ENCODE assay signal across 13 cellular contexts in the genomic region with DNA sequence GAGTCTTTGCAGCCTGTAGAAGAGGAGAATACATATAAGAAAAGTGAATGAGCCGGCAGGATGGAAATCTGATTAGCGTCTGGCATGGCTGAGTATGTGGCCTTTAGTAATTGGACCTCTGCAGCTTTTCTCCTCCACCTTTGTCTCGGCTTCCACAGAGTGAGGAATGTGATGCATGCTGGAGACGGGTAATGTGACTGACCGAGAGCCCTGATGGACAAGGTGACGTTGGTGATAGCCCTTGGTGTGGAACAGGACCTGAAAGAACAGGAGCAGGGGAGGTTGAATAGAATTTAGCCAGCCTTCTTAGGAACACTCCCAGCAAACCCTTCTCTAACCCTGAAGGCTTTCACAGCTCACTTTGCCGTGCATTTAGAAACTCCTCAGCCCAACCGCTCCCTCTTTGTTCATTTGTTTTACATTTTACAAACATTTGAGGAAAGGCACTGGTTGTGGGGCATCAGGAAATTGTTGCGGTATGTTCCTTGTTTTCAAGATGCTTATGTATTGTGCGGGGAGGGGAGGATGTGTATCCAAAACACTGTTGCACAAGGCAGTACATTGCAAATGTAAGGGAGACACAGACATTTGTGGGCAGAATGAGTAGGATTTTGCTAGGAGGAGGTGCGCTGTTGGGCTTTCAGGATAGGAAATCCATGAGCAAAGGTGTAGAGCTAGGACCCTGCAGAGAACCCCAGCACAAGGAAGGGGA. TPM values are rescaled to one million over a fixed set of nuclear protein-coding genes. Genes with fewer than 3 reads are reported as not detected.
DNase-seq lines count a peak whose midpoint lies in the region; ATAC-seq and TF ChIP-seq lines count a peak whose summit lies in the region.
"Had no signal": no experiment of that assay in that cellular context is flagged by ENCODE, and none has a peak within 500 bp of the region (broad histone marks: within the 10 kb centered on the region; RNA-seq: fewer than 3 reads in every experiment).

No MANE protein-coding gene starts in this region.

- intact Hi-C loops in activated CD4-positive, alpha-beta T cell treated with anti-CD3 and anti-CD28 coated beads, Interleukin-2, amount 10 ng/mL, durations not matched to agents 24 days and 14 days (cut with micrococcal nuclease): no loop called here
- intact Hi-C loops in colonic mucosa (cut with DNase I): no loop called here

- H3K36me3 Mint-ChIP-seq in activated CD4-positive, alpha-beta T cell treated with anti-CD3 and anti-CD28 coated beads, Interleukin-2, amount 10 ng/mL, durations not matched to agents 24 days and 14 days (ENCODE audit: low read depth): peaks cover 59% of the 10 kb centered on the region
- H3K36me3 Mint-ChIP-seq in T-helper 17 cell (ENCODE audit: low read depth): peaks cover 2% of the 10 kb centered on the region
- peaks cover 22% of the 10 kb centered on the region for H3K36me3 Mint-ChIP-seq in endodermal cell (ENCODE audit: low read depth)
- H3K36me3 Mint-ChIP-seq in osteocyte (ENCODE audit: unreplicated experiment): peaks cover 17% of the 10 kb centered on the region

- H3K4me3 ChIP-seq in endodermal cell (ENCODE audit: low read length) (peak overlapping the region; percentile 47), colonic mucosa (no peak overlapping the region)

- H3K9me3 Mint-ChIP-seq in activated CD4-positive, alpha-beta T cell treated with anti-CD3 and anti-CD28 coated beads, Interleukin-2, amount 10 ng/mL, durations not matched to agents 24 days and 14 days: no peaks in the 10 kb centered on the region
- H3K9me3 Mint-ChIP-seq in endodermal cell: no peaks in the 10 kb centered on the region
- H3K9me3 Mint-ChIP-seq in osteocyte (ENCODE audit: unreplicated experiment): no peaks in the 10 kb centered on the region

- peaks cover 62% of the 10 kb centered on the region for H3K4me1 Mint-ChIP-seq in activated CD4-positive, alpha-beta T cell treated with anti-CD3 and anti-CD28 coated beads, Interleukin-2, amount 10 ng/mL, durations not matched to agents 24 days and 14 days
- H3K4me1 Mint-ChIP-seq in T-helper 17 cell (peaks cover 60% of the 10 kb centered on the region), endodermal cell (peaks cover 59% of the 10 kb centered on the region), osteocyte (ENCODE audit: unreplicated experiment) (peaks cover 64% of the 10 kb centered on the region)

- H3K9me3 ChIP-seq in T-helper 17 cell (ENCODE audit: control insufficient read depth, low read length, poor library complexity, severe bottlenecking) (no peaks in the 10 kb centered on the region), endodermal cell (ENCODE audit: control insufficient read depth, low read length) (no peaks in the 10 kb centered on the region), colonic mucosa (no peaks in the 10 kb centered on the region)

- H3K27ac ChIP-seq in endodermal cell (ENCODE audit: low read depth, low read length): peak overlapping the region; percentile 62
- no peak overlapping the region for H3K27ac ChIP-seq in colonic mucosa
- H3K27ac ChIP-seq: WERI-Rb-1 had no signal

- peak overlapping the region; percentile 70 for H3K9ac ChIP-seq in endodermal cell (ENCODE audit: extremely low read depth, low read length, poor library complexity, severe bottlenecking)
- H3K9ac ChIP-seq in colonic mucosa (ENCODE audit: low read depth in 2 of 2, low read length in 2 of 2): no peak overlapping the region

- H3K27me3 ChIP-seq in endodermal cell (ENCODE audit: control insufficient read depth, insufficient read depth, low read length, poor library complexity, severe bottlenecking) (no peaks in the 10 kb centered on the region), colonic mucosa (no peaks in the 10 kb centered on the region)

- 47 to 53% methylated on average over 9 to 11 of the region's 11 CpGs for WGBS in endodermal cell (ENCODE audit: insufficient coverage in 1 of 2, insufficient read length in 1 of 2), 2 experiments

- no peaks in the 10 kb centered on the region for H3K27me3 Mint-ChIP-seq in activated CD4-positive, alpha-beta T cell treated with anti-CD3 and anti-CD28 coated beads, Interleukin-2, amount 10 ng/mL, durations not matched to agents 24 days and 14 days
- H3K27me3 Mint-ChIP-seq in T-helper 17 cell (no peaks in the 10 kb centered on the region), endodermal cell (ENCODE audit: insufficient read depth) (no peaks in the 10 kb centered on the region), osteocyte (ENCODE audit: unreplicated experiment) (no peaks in the 10 kb centered on the region)

- H3K36me3 ChIP-seq in endodermal cell (ENCODE audit: control insufficient read depth, insufficient read depth, low read length) (peaks cover 46% of the 10 kb centered on the region), colonic mucosa (peaks cover 11% of the 10 kb centered on the region)

- H3K4me1 ChIP-seq in endodermal cell (ENCODE audit: control insufficient read depth, insufficient read depth, low read length): peaks cover 20% of the 10 kb centered on the region
- peaks cover 9% of the 10 kb centered on the region for H3K4me1 ChIP-seq in colonic mucosa

- ATAC-seq in T-helper 17 cell: no peak

- H3K4me3 Mint-ChIP-seq in activated CD4-positive, alpha-beta T cell treated with anti-CD3 and anti-CD28 coated beads, Interleukin-2, amount 10 ng/mL, durations not matched to agents 24 days and 14 days: no peak overlapping the region
- H3K4me3 Mint-ChIP-seq in T-helper 17 cell (no peak overlapping the region), endodermal cell (no peak overlapping the region), osteocyte (ENCODE audit: unreplicated experiment) (no peak overlapping the region)

- TF ChIP-seq CTCF in endodermal cell (conservative IDR thresholded peaks at IDR 0.05) (no peak), osteocyte (IDR thresholded peaks at IDR 0.05) (no peak), colonic mucosa (IDR thresholded peaks at IDR 0.05) (no peak)

- H3K27ac Mint-ChIP-seq in activated CD4-positive, alpha-beta T cell treated with anti-CD3 and anti-CD28 coated beads, Interleukin-2, amount 10 ng/mL, durations not matched to agents 24 days and 14 days: peak overlapping the region; percentile 55
- H3K27ac Mint-ChIP-seq in T-helper 17 cell: peak overlapping the region; percentile 81
- H3K27ac Mint-ChIP-seq in endodermal cell: peak overlapping the region; percentile 88
- peak overlapping the region; percentile 41 for H3K27ac Mint-ChIP-seq in osteocyte (ENCODE audit: unreplicated experiment)

- no peak for DNase-seq in activated CD4-positive, alpha-beta T cell treated with anti-CD3 and anti-CD28 coated beads, Interleukin-2, amount 10 ng/mL, durations not matched to agents 24 days and 14 days
- DNase-seq in activated CD4-positive, alpha-beta T cell treated with anti-CD3 and anti-CD28 coated beads for 48 hours: no peak
- DNase-seq in T-helper 17 cell: no peak
- DNase-seq in endodermal cell: peak; percentile 87
- no peak for DNase-seq in osteocyte (ENCODE audit: extremely low spot score, unreplicated experiment)
- DNase-seq in colonic mucosa: no peak
- no peak for DNase-seq in SIG-M5 treated with dmso at 0.1 percent for 504 hours (lab: John Stamatoyannopoulos, UW; ENCODE audit: unreplicated experiment)
- DNase-seq in HPDE6-E6E7 (ENCODE audit: extremely low spot score): no peak
- DNase-seq: EL; NCI-H748 treated with DMSO at 0.1 percent for 48 hours; occipital lobe; stimulated activated CD4-positive, alpha-beta T cell treated with anti-CD3 and anti-CD28 coated beads, Interleukin-4, amount 100 ng/mL, for 4 hours; WERI-Rb-1 had no signal

RNA-seq across cellular contexts. Expression of a gene that starts 6.9 kb away (rescaled TPM):
- 102 and 103 TPM in 2 replicates for total RNA-seq in activated CD4-positive, alpha-beta T cell treated with anti-CD3 and anti-CD28 coated beads, Interleukin-2, amount 10 ng/mL, durations not matched to agents 24 days and 14 days
- total RNA-seq in T-helper 17 cell (100 to 1,000 TPM; 220 to 235 TPM), endodermal cell (10 to 100 TPM; 79.0 to 86.1 TPM), osteocyte (67.4 and 68.8 TPM in 2 replicates), colonic mucosa (10 to 100 TPM; 64.6 to 65.6 TPM)
- 50.9 TPM for polyA plus RNA-seq in endodermal cell (2013, experiment 1 of 2)
- 49.5 TPM for polyA plus RNA-seq in endodermal cell (2013, experiment 2 of 2)

RNA-seq across cellular contexts. Expression of a gene that starts 11.9 kb away (rescaled TPM):
- total RNA-seq in activated CD4-positive, alpha-beta T cell treated with anti-CD3 and anti-CD28 coated beads, Interleukin-2, amount 10 ng/mL, durations not matched to agents 24 days and 14 days: 90.4 and 93.8 TPM in 2 replicates
- total RNA-seq in T-helper 17 cell: 100 to 1,000 TPM; 132 to 157 TPM
- 10 to 100 TPM; 21.2 to 26.7 TPM for total RNA-seq in endodermal cell
- 35.3 TPM for polyA plus RNA-seq in endodermal cell (2013, experiment 1 of 2)
- 33.0 TPM for polyA plus RNA-seq in endodermal cell (2013, experiment 2 of 2)
- 78.6 and 85.5 TPM in 2 replicates for total RNA-seq in osteocyte
- total RNA-seq in colonic mucosa: 100 to 1,000 TPM in 1 of 2 donors, 10 to 100 TPM in 1; 52.4 to 108 TPM

RNA-seq across cellular contexts. Expression of a gene that starts 30.9 kb away (rescaled TPM):
- total RNA-seq in activated CD4-positive, alpha-beta T cell treated with anti-CD3 and anti-CD28 coated beads, Interleukin-2, amount 10 ng/mL, durations not matched to agents 24 days and 14 days: 169 and 172 TPM in 2 replicates
- 10 to 100 TPM; 56.3 to 63.5 TPM for total RNA-seq in T-helper 17 cell
- total RNA-seq in endodermal cell: 100 to 1,000 TPM; 114 to 119 TPM
- polyA plus RNA-seq in endodermal cell (2013, experiment 1 of 2): 88.4 TPM
- polyA plus RNA-seq in endodermal cell (2013, experiment 2 of 2): 72.7 TPM
- total RNA-seq in osteocyte: 60.7 and 61.0 TPM in 2 replicates
- 100 to 1,000 TPM in 1 of 2 donors, 10 to 100 TPM in 1; 97.1 to 149 TPM for total RNA-seq in colonic mucosa

RNA-seq across cellular contexts. Expression of a gene that starts 43.1 kb away (rescaled TPM):
- total RNA-seq in activated CD4-positive, alpha-beta T cell treated with anti-CD3 and anti-CD28 coated beads, Interleukin-2, amount 10 ng/mL, durations not matched to agents 24 days and 14 days: 124 and 128 TPM in 2 replicates
- total RNA-seq in T-helper 17 cell: 100 to 1,000 TPM; 426 to 485 TPM
- total RNA-seq in endodermal cell: 10 to 100 TPM; 23.0 to 32.4 TPM
- polyA plus RNA-seq in endodermal cell (2013, experiment 1 of 2): 66.3 TPM
- polyA plus RNA-seq in endodermal cell (2013, experiment 2 of 2): 71.5 TPM
- 148 and 151 TPM in 2 replicates for total RNA-seq in osteocyte
- total RNA-seq in colonic mucosa: 100 to 1,000 TPM; 106 to 123 TPM

RNA-seq across cellular contexts. Expression of a gene that starts 56.2 kb away (rescaled TPM):
- total RNA-seq in activated CD4-positive, alpha-beta T cell treated with anti-CD3 and anti-CD28 coated beads, Interleukin-2, amount 10 ng/mL, durations not matched to agents 24 days and 14 days: 8.4 and 13.3 TPM in 2 replicates
- total RNA-seq in T-helper 17 cell (10 to 100 TPM; 11.9 to 12.3 TPM), endodermal cell (10 to 100 TPM; 40.7 to 60.9 TPM), osteocyte (38.3 and 41.0 TPM in 2 replicates), colonic mucosa (10 to 100 TPM; 27.4 to 38.1 TPM)
- 40.6 TPM for polyA plus RNA-seq in endodermal cell (2013, experiment 1 of 2)
- polyA plus RNA-seq in endodermal cell (2013, experiment 2 of 2): 40.8 TPM
